In genomic region chr6:27177454-27178000, GRCh38 we compare ENCODE assay signal across 8 cellular contexts.
DNase-seq lines count a peak whose midpoint lies in the region; ATAC-seq and TF ChIP-seq lines count a peak whose summit lies in the region.

No MANE protein-coding gene starts in this region.

- TF ChIP-seq POLR2A in erythroblast (IDR thresholded peaks at IDR 0.05; ENCODE audit: low read length), result no peak

- H3K4me3 Mint-ChIP-seq in CD8-positive, alpha-beta memory T cell, result peak overlapping the region; percentile 93 to 100 (median 97)

- no peaks in the 10 kb centered on the region for H3K27me3 ChIP-seq in CD8-positive, alpha-beta memory T cell (ENCODE audit: insufficient read depth, low read length, poor library complexity, severe bottlenecking)
- no peaks in the 10 kb centered on the region for H3K27me3 ChIP-seq in mucosa of stomach (ENCODE audit: control insufficient read depth, insufficient read depth, low read length)

- H3K4me1 ChIP-seq in CD8-positive, alpha-beta memory T cell (ENCODE audit: insufficient read depth, low read length), result no peaks in the 10 kb centered on the region
- H3K4me1 ChIP-seq in mucosa of stomach (ENCODE audit: control insufficient read depth, insufficient read depth, low read length), result peaks cover 6% of the 10 kb centered on the region

- peak; percentile 71 for ATAC-seq in GM19395 (IDR thresholded peaks at IDR 0.05; ENCODE audit: unreplicated experiment)
- ATAC-seq in HG03565 (IDR thresholded peaks at IDR 0.05; ENCODE audit: unreplicated experiment), result peak; percentile 61

- H3K36me3 ChIP-seq in CD8-positive, alpha-beta memory T cell (ENCODE audit: insufficient read depth, low read length), result no peaks in the 10 kb centered on the region
- no peaks in the 10 kb centered on the region for H3K36me3 ChIP-seq in mucosa of stomach (ENCODE audit: control insufficient read depth, insufficient read depth, low read length)

- H3K27me3 Mint-ChIP-seq in CD8-positive, alpha-beta memory T cell, result peaks cover 3 to 18% of the 10 kb centered on the region in 2 donors

- H3K9me3 Mint-ChIP-seq in CD8-positive, alpha-beta memory T cell, result peaks cover 0 to 6% (median 2%) of the 10 kb centered on the region in 5 donors

- no peaks in the 10 kb centered on the region for H3K9me3 ChIP-seq in CD8-positive, alpha-beta memory T cell (ENCODE audit: low read length)
- H3K9me3 ChIP-seq in mucosa of stomach (ENCODE audit: control insufficient read depth, low read length), result no peaks in the 10 kb centered on the region

- peak overlapping the region; percentile 75 to 100 (median 92) for H3K27ac Mint-ChIP-seq in CD8-positive, alpha-beta memory T cell

- CTCF ChIA-PET in CD8-positive, alpha-beta memory T cell (lab: Charles Lee), result interaction anchor here (0.7 to 3.3 kb wide), 24 partner anchors 9 to 855 kb away, joined by 3 to 26 read pairs (median 4); a partner anchor contains a TSS

- POLR2A ChIA-PET in CD8-positive, alpha-beta memory T cell (lab: Charles Lee), result interaction anchor here (0.6 to 2.5 kb wide), 20 partner anchors 19 to 1707 kb away, joined by 3 to 13 read pairs (median 5); a partner anchor contains a TSS

- peaks cover 0 to 12% (median 0%) of the 10 kb centered on the region in 3 donors for H3K36me3 Mint-ChIP-seq in CD8-positive, alpha-beta memory T cell

- peak; percentile 56 to 80 (median 67) for DNase-seq in CD8-positive, alpha-beta memory T cell
- peak; percentile 75 for DNase-seq in NOMO-1 treated with dmso at 0.1 percent for 144 hours (lab: John Stamatoyannopoulos, UW; ENCODE audit: unreplicated experiment)
- DNase-seq in activated T-cell treated with anti-CD3 and anti-CD28 coated beads for 48 hours (ENCODE audit: low read depth), result peak; percentile 70
- DNase-seq in erythroblast (lab: John Stamatoyannopoulos, UW), result peak; percentile 86 to 87
- peak; percentile 53 to 65 for DNase-seq in stimulated activated CD8-positive, alpha-beta memory T cell treated with anti-CD3 and anti-CD28 coated beads, Interleukin-7, amount 100 ng/mL, for 48 hours (ENCODE audit: extremely low read depth in 1 of 2, low read depth in 1 of 2)

- peaks cover 12 to 26% (median 16%) of the 10 kb centered on the region in 3 donors for H3K4me1 Mint-ChIP-seq in CD8-positive, alpha-beta memory T cell

- H3K27ac ChIP-seq in CD8-positive, alpha-beta memory T cell (ENCODE audit: low read depth, low read length), result peak overlapping the region; percentile 89

- peak overlapping the region; percentile 100 for H3K4me3 ChIP-seq in CD8-positive, alpha-beta memory T cell (ENCODE audit: low read length)
- peak overlapping the region; percentile 97 for H3K4me3 ChIP-seq in mucosa of stomach (ENCODE audit: low read length)

- H3K9ac ChIP-seq in mucosa of stomach (ENCODE audit: low read length), result peak overlapping the region; percentile 87

Comparison
In these comparisons a context has a peak if more than half of its experiments do, and no peak if none do; other contexts are left out.
1. Peak in every context shown above with its lines: DNase-seq, ATAC-seq, H3K4me3 ChIP-seq and H3K27ac ChIP-seq.